Comparison of ENCODE assay signal across 13 cellular contexts in genomic region chr3:15458212-15458780, GRCh38.
"Had no signal": no experiment of that assay in that cellular context is flagged by ENCODE, and none has a peak within 500 bp of the region (broad histone marks: within the 10 kb centered on the region; RNA-seq: fewer than 3 reads in every experiment).

No MANE protein-coding gene starts in this region.

- H3K9me3 ChIP-seq: esophagus muscularis mucosa, right atrium auricular region, tibial artery had no signal

- H3K36me3 ChIP-seq: cardiac muscle cell, right atrium auricular region had no signal

- H3K4me3 ChIP-seq: cardiac muscle cell, esophagus muscularis mucosa, right atrium auricular region, skin epidermis, tibial artery had no signal

- H3K27ac ChIP-seq: cardiac muscle cell, esophagus muscularis mucosa, right atrium auricular region, skin epidermis, tibial artery had no signal

- H3K4me1 ChIP-seq: esophagus muscularis mucosa, right atrium auricular region, tibial artery had no signal

- FAIRE-seq: colon had no signal

- H3K27me3 ChIP-seq: cardiac muscle cell, esophagus muscularis mucosa, right atrium auricular region, tibial artery had no signal

- DNase-seq: activated CD4-positive, alpha-beta T cell treated with anti-CD3 and anti-CD28 coated beads, Interleukin-2, amount 50 U/mL, for 48 hours; activated CD4-positive, CD25-positive, alpha-beta regulatory T cell treated with anti-CD3 and anti-CD28 coated beads, Interleukin-2, amount 50 U/mL, for 72 hours; activated naive CD4-positive, alpha-beta T cell; left cardiac atrium; mammary epithelial cell; naive thymus-derived CD4-positive, alpha-beta T cell; nucleus accumbens had no signal
